ENCODE assay signal across 1 cellular context in the genomic region with DNA sequence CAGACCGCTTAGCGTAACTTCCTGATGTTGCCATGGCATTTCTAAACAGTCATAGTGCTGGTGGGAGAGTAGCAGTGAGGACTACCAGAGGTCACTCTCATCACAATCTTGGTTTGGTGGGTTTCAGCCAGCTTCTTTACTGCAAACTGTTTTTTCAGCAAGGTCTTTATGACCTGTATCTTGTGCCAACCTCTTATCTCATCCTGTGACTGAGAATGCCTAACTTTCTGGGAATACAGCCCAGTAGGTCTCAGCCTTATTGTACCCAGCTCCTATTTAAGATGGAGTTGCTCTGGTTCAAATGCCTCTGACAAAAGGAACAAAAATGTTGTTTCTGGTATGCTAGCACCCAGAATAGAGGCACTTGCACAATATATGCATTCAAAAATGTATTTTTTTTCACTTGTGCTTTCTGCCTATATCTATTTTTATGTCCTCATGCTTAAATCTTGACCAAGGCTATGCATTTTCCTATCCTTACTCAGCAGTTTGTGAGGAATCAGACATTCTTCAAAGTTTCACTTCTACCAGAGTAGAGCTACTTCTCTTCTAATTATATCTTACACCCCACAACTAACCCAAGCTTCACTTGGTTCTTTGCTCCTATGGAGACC.
A peak's percentile ranks its signal among the peaks of the same experiment; 100 is the strongest.
TF ChIP-seq lines count a peak whose summit lies in the region.

No MANE protein-coding gene starts in this region.

TF ChIP-seq in HepG2, 621 proteins besides CTCF, POLR2A, EP300 and RAD21:
- TF ChIP-seq MAFF (IDR thresholded peaks at IDR 0.05; ENCODE audit: low read depth, low read length), result 0 out of 2 replicates have a peak, but pooled peaks have one; percentile 14
- peak in 1 of 2 experiments; percentile 36; a peak in 1 of 4 replicates for TF ChIP-seq MAFK (conservative IDR thresholded peaks at IDR 0.05 in 1 of 2, IDR thresholded peaks at IDR 0.05 in 1 of 2; ENCODE audit: low read length in 2 of 2)
- no peak for TF ChIP-seq WIZ (CRISPR knock-in tag; IDR thresholded peaks at IDR 0.05)
